In the genomic region with DNA sequence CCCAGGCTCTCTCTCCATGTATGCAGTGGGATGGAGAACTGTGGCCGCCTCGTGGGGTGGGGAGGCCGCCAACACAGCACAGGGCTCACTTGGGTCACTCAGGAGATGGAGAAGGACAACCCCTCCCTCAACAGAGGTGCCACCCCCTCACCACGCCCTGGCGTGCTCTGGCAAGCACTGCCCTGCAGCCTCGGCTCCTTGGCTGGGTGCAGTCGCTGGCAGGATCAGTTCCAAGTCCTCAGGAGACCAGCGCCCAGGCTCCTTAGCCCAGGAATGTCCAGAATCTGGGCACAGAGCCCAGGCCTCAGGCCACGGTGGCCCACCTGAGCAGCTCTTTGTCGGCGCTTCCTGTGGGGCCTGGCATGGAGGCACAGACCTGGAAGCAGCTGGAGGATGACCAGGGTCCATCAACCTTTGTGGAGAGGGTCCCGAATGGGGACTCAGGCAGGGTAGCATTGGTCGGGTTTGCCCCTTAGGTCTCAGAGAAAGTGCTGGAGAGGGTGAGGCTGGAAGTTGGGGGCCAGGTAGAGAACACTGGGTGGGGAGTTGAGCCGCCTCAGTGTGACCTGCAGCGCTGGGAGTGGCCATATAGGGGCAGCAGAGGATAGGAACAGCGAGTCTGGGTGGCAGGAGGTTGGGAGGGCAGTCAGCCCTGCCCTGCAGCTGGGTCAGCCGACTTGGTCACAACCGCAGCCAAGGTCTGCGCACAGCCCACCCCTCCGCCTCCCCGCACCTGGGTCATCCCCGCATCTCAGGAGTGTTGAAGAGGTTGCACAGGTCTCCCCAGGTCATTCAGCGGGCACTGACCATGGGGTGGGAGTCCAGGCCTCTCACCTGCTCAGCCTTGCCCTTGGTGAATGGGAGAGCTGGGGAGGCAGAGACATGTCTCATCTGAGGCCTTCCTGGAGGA, we compare ENCODE assay signal across 8 cellular contexts. TPM values are rescaled to one million over a fixed set of nuclear protein-coding genes. Genes with fewer than 3 reads are reported as not detected.
DNase-seq lines count a peak whose midpoint lies in the region; ATAC-seq and TF ChIP-seq lines count a peak whose summit lies in the region.

No MANE protein-coding gene starts in this region.

- peak overlapping the region; percentile 88 for H2AFZ ChIP-seq in mammary epithelial cell (ENCODE audit: low read depth, low read length)

- no peak overlapping the region for H3K9ac ChIP-seq in mammary epithelial cell (ENCODE audit: insufficient read depth, low read length)

- intact Hi-C loops in mammary epithelial cell (cut with micrococcal nuclease), result loop anchor here (1.0 to 10.0 kb wide), 4 partner anchors 42 to 333 kb away; a partner anchor contains a TSS

- ATAC-seq in SK-N-SH treated with all-trans-retinoic acid at 6 μM for 48 hours (peak; percentile 95), GM18861 (IDR thresholded peaks at IDR 0.05; ENCODE audit: unreplicated experiment) (no peak)

- H3K4me2 ChIP-seq in mammary epithelial cell (ENCODE audit: insufficient read depth, low read depth, low read length), result peak overlapping the region; percentile 69

- no peaks in the 10 kb centered on the region for H3K36me3 ChIP-seq in mammary epithelial cell (ENCODE audit: insufficient read depth, low read length)

- DNase-seq in D341Med (ENCODE audit: low spot score) (peak; percentile 86), HPDE6-E6E7 (ENCODE audit: extremely low spot score) (peak; percentile 70), mammary epithelial cell (peak; percentile 60), kidney glomerular epithelial cell (lab: John Stamatoyannopoulos, UW) (peak; percentile 55)
- peak; percentile 38 for DNase-seq in stimulated activated CD4-positive, alpha-beta T cell treated with anti-CD3 and anti-CD28 coated beads, Interleukin-1b, Interleukin-23, amount 100 ng/mL, for 48 hours
- DNase-seq in NK-92 treated with Interleukin-12 subunit alpha and Interleukin-12 subunit beta, amount 100 ng/mL, for 24 hours (lab: John Stamatoyannopoulos, UW), result no peak

- CTCF ChIA-PET in mammary epithelial cell (lab: Charles Lee; ENCODE audit: low non-redundant PET), result interaction anchor here (0.6 to 1.5 kb wide), 4 partner anchors 41 to 199 kb away, joined by 3 to 17 read pairs (median 7); no protein-coding TSS in a partner anchor

- H3K27me3 ChIP-seq in mammary epithelial cell (ENCODE audit: insufficient read depth, low read length), result no peaks in the 10 kb centered on the region

- no peaks in the 10 kb centered on the region for H4K20me1 ChIP-seq in mammary epithelial cell (ENCODE audit: insufficient read depth, low read length)

- H3K79me2 ChIP-seq in mammary epithelial cell (ENCODE audit: insufficient read depth, low read length), result no peaks in the 10 kb centered on the region

- no TSS peak for BruUV-seq in mammary epithelial cell (replicated peaks; lab: Mats Ljungman, UMichigan)

- in situ Hi-C loops in mammary epithelial cell (cut with MboI; ENCODE audit: low sequenced_read_pairs in 2 of 2), result loop anchor here (10.0 kb wide), 1 partner anchor 55 kb away; a partner anchor contains a TSS

- 10% methylated on average over 18 of the region's 23 CpGs for WGBS in mammary epithelial cell (ENCODE audit: low coverage, missing lambda C conversion rate)

- no peak overlapping the region for H3K27ac ChIP-seq in mammary epithelial cell (ENCODE audit: insufficient read depth, low read depth, low read length)

- H3K4me3 ChIP-seq in mammary epithelial cell (replicated peaks in 1 of 3; ENCODE audit: insufficient read depth in 1 of 3, low read depth in 2 of 3, low read length in 3 of 3), result peak overlapping the region in 1 of 3 experiments; percentile 11

- no peaks in the 10 kb centered on the region for H3K9me3 ChIP-seq in mammary epithelial cell (replicated peaks; ENCODE audit: insufficient read depth, low read length)

- TF ChIP-seq CTCF in mammary epithelial cell (conservative IDR thresholded peaks at IDR 0.05 in 1 of 2, IDR thresholded peaks at IDR 0.05 in 1 of 2; ENCODE audit: extremely low read depth in 1 of 2, insufficient read depth in 1 of 2, low read depth in 1 of 2, low read length in 2 of 2), result peak; percentile 88 to 94

- dilution Hi-C loops in mammary epithelial cell (cut with HindIII; ENCODE audit: low sequenced_read_pairs), result no loop called here

- peaks cover 25% of the 10 kb centered on the region for H3K4me1 ChIP-seq in mammary epithelial cell (ENCODE audit: insufficient read depth, low read length)

TF ChIP-seq in SK-N-SH treated with all-trans-retinoic acid at 6 μM for 48 hours, 23 proteins besides CTCF, POLR2A, EP300 and RAD21 (continues in another document):
- TF ChIP-seq OSR1 (CRISPR knock-in tag; IDR thresholded peaks at IDR 0.05) (no peak), ZNF565 (CRISPR knock-in tag; conservative IDR thresholded peaks at IDR 0.05; ENCODE audit: low read depth) (no peak), ZFP30 (CRISPR knock-in tag; IDR thresholded peaks at IDR 0.05) (no peak), TOX (CRISPR knock-in tag; IDR thresholded peaks at IDR 0.05; ENCODE audit: borderline replicate concordance) (no peak), ISL1 (CRISPR knock-in tag; IDR thresholded peaks at IDR 0.05) (no peak), GLIS3 (CRISPR knock-in tag; IDR thresholded peaks at IDR 0.05) (no peak), ZNF8 (CRISPR knock-in tag; IDR thresholded peaks at IDR 0.05) (no peak), PPARA (CRISPR knock-in tag; IDR thresholded peaks at IDR 0.05; ENCODE audit: borderline replicate concordance) (no peak), ZNF70 (CRISPR knock-in tag; IDR thresholded peaks at IDR 0.05) (no peak), ESRRG (CRISPR knock-in tag; IDR thresholded peaks at IDR 0.05) (no peak), BACH2 (CRISPR knock-in tag; IDR thresholded peaks at IDR 0.05; ENCODE audit: borderline replicate concordance) (no peak), SNAI2 (CRISPR knock-in tag; IDR thresholded peaks at IDR 0.05) (no peak), ZFP3 (CRISPR knock-in tag; IDR thresholded peaks at IDR 0.05) (no peak), CSDC2 (CRISPR knock-in tag; IDR thresholded peaks at IDR 0.05) (no peak), TCF4 (CRISPR knock-in tag; IDR thresholded peaks at IDR 0.05; ENCODE audit: borderline replicate concordance) (no peak)
- TF ChIP-seq, protein P1, sequence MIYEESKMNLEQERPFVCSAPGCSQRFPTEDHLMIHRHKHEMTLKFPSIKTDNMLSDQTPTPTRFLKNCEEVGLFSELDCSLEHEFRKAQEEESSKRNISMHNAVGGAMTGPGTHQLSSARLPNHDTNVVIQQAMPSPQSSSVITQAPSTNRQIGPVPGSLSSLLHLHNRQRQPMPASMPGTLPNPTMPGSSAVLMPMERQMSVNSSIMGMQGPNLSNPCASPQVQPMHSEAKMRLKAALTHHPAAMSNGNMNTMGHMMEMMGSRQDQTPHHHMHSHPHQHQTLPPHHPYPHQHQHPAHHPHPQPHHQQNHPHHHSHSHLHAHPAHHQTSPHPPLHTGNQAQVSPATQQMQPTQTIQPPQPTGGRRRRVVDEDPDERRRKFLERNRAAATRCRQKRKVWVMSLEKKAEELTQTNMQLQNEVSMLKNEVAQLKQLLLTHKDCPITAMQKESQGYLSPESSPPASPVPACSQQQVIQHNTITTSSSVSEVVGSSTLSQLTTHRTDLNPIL (CRISPR knock-in tag; IDR thresholded peaks at IDR 0.05; ENCODE audit: low read depth), result no peak
- TF ChIP-seq, protein P2, sequence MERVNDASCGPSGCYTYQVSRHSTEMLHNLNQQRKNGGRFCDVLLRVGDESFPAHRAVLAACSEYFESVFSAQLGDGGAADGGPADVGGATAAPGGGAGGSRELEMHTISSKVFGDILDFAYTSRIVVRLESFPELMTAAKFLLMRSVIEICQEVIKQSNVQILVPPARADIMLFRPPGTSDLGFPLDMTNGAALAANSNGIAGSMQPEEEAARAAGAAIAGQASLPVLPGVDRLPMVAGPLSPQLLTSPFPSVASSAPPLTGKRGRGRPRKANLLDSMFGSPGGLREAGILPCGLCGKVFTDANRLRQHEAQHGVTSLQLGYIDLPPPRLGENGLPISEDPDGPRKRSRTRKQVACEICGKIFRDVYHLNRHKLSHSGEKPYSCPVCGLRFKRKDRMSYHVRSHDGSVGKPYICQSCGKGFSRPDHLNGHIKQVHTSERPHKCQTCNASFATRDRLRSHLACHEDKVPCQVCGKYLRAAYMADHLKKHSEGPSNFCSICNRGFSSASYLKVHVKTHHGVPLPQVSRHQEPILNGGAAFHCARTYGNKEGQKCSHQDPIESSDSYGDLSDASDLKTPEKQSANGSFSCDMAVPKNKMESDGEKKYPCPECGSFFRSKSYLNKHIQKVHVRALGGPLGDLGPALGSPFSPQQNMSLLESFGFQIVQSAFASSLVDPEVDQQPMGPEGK (CRISPR knock-in tag; IDR thresholded peaks at IDR 0.05; ENCODE audit: borderline replicate concordance), result no peak
- TF ChIP-seq, protein P3, sequence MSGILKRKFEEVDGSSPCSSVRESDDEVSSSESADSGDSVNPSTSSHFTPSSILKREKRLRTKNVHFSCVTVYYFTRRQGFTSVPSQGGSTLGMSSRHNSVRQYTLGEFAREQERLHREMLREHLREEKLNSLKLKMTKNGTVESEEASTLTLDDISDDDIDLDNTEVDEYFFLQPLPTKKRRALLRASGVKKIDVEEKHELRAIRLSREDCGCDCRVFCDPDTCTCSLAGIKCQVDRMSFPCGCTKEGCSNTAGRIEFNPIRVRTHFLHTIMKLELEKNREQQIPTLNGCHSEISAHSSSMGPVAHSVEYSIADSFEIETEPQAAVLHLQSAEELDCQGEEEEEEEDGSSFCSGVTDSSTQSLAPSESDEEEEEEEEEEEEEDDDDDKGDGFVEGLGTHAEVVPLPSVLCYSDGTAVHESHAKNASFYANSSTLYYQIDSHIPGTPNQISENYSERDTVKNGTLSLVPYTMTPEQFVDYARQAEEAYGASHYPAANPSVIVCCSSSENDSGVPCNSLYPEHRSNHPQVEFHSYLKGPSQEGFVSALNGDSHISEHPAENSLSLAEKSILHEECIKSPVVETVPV (CRISPR knock-in tag; IDR thresholded peaks at IDR 0.05), result no peak

RNA-seq across cellular contexts. Expression of a gene that starts 8.2 kb away (rescaled TPM):
- 1 to 10 TPM; 1.0 to 2.8 TPM for total RNA-seq in mammary epithelial cell
- 0.22 TPM for polyA plus RNA-seq in mammary epithelial cell
- 0.10 TPM for polyA minus RNA-seq in mammary epithelial cell

RNA-seq across cellular contexts. Expression of a gene that starts 55.4 kb away (rescaled TPM):
- total RNA-seq in mammary epithelial cell, result under 1 TPM in 1 of 2 donors, not detected in 1; under 0.01 TPM
- 0.05 TPM for polyA plus RNA-seq in mammary epithelial cell
- polyA minus RNA-seq in mammary epithelial cell, result not detected
